16 cellular contexts compared by ENCODE assay signal in the genomic region with DNA sequence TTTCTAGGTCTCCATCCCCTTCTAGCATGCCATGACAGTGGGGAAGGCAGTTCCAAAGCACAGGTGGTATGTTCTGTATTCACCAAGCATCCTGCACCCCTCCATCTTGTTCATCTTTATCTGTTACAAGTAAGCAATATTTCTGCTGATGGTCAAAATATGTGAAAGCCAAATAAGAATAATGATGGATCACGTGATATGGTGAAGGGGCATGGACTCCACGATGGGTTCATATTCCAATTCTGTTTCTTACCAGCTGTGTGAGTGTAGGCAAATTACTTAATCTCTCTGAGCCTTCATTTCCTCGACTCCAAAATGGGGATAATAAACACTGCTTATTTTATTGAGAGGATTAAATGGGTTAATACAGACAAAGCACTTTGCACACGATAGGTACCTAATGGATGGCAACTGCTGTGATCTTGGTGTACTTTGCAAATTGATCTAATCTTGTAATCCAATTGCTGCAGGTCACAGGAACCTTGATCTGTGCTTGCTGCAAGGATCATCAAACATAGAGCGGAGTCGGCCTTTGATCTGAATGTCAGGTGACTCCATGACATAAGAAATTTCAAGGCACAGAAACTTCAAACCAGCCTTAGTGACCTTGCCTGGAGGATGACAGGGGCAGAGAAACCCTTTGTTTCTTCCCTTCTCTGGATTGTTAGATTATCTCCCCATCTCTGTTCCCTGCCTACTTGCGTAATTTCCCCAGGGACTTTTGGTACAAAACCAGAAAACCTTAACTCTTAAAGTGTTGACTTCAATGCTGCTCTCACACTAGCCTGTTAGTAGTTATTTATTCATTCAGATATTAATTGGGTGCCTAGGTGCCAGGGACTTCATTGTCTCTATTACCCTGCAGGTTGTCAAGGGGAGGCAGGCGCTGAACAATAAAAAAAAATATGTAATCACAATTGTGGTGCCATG. TPM values are rescaled to one million over a fixed set of nuclear protein-coding genes. Genes with fewer than 3 reads are reported as not detected.
DNase-seq lines count a peak whose midpoint lies in the region; ATAC-seq, FAIRE-seq and TF ChIP-seq lines count a peak whose summit lies in the region.
"Had no signal": no experiment of that assay in that cellular context is flagged by ENCODE, and none has a peak within 500 bp of the region (broad histone marks: within the 10 kb centered on the region; RNA-seq: fewer than 3 reads in every experiment).

No MANE protein-coding gene starts in this region.

- H3K4me1 ChIP-seq in esophagus squamous epithelium (peaks cover 14 to 85% (median 22%) of the 10 kb centered on the region in 3 donors), small intestine (ENCODE audit: control insufficient read depth in 2 of 2, insufficient read depth in 1 of 2, low read depth in 1 of 2, low read length in 1 of 2) (peaks cover 2 to 4% of the 10 kb centered on the region in 2 donors)

- TF ChIP-seq CTCF in esophagus squamous epithelium (IDR thresholded peaks at IDR 0.05): no peak

- no peak for ATAC-seq in GM21529 (IDR thresholded peaks at IDR 0.05; ENCODE audit: unreplicated experiment)
- no peak for ATAC-seq in GM18517 (IDR thresholded peaks at IDR 0.05; ENCODE audit: unreplicated experiment)
- ATAC-seq: A549 had no signal

- no peaks in the 10 kb centered on the region for H3K9me3 ChIP-seq in esophagus squamous epithelium
- no peaks in the 10 kb centered on the region for H3K9me3 ChIP-seq in small intestine (ENCODE audit: control insufficient read depth, low read depth)
- H3K9me3 ChIP-seq: A549 had no signal

- H3K4me3 Mint-ChIP-seq in T-helper 2 cell treated with Interferon-gamma antibody and Interleukin-4, amounts not matched to agents 5 μg/mL and 100 μg/mL, for 36 hours: no peak overlapping the region
- H3K4me3 Mint-ChIP-seq: nephron progenitor cell had no signal

- no peak for TF ChIP-seq POLR2A in esophagus squamous epithelium (IDR thresholded peaks at IDR 0.05)

- H3K27me3 ChIP-seq in esophagus squamous epithelium: no peaks in the 10 kb centered on the region
- H3K27me3 ChIP-seq in small intestine (ENCODE audit: control insufficient read depth in 2 of 2, insufficient read depth in 2 of 2, low read length in 2 of 2): no peaks in the 10 kb centered on the region

- H3K4me1 Mint-ChIP-seq in T-helper 2 cell treated with Interferon-gamma antibody and Interleukin-4, amounts not matched to agents 5 μg/mL and 100 μg/mL, for 36 hours (ENCODE audit: low read depth): peaks cover 62% of the 10 kb centered on the region

- no peaks in the 10 kb centered on the region for H3K9me3 Mint-ChIP-seq in T-helper 2 cell treated with Interferon-gamma antibody and Interleukin-4, amounts not matched to agents 5 μg/mL and 100 μg/mL, for 36 hours
- H3K9me3 Mint-ChIP-seq: nephron progenitor cell had no signal

- H3K4me3 ChIP-seq in esophagus squamous epithelium (no peak overlapping the region), small intestine (ENCODE audit: low read depth in 1 of 2, low read length in 2 of 2) (no peak overlapping the region)
- H3K4me3 ChIP-seq: A549 had no signal

- 72 to 83% methylated on average over 8 of the region's 8 CpGs for WGBS in esophagus squamous epithelium, 2 donors
- 23 to 59% (median 38%) methylated on average over 8 of the region's 8 CpGs for WGBS in small intestine, 3 donors

- peaks cover 0 to 17% (median 8%) of the 10 kb centered on the region in 3 donors for H3K36me3 ChIP-seq in esophagus squamous epithelium
- no peaks in the 10 kb centered on the region for H3K36me3 ChIP-seq in small intestine (ENCODE audit: control insufficient read depth in 2 of 2, insufficient read depth in 2 of 2, low read length in 2 of 2)

- peak overlapping the region; percentile 51 for H3K27ac Mint-ChIP-seq in T-helper 2 cell treated with Interferon-gamma antibody and Interleukin-4, amounts not matched to agents 5 μg/mL and 100 μg/mL, for 36 hours
- H3K27ac Mint-ChIP-seq: nephron progenitor cell had no signal

- no peak for FAIRE-seq in small intestine (lab: Jason Lieb, UNC)
- FAIRE-seq: A549, bronchial epithelial cell had no signal

- intact Hi-C loops in esophagus squamous epithelium (cut with DNase I): no loop called here

- no peaks in the 10 kb centered on the region for H3K27me3 Mint-ChIP-seq in T-helper 2 cell treated with Interferon-gamma antibody and Interleukin-4, amounts not matched to agents 5 μg/mL and 100 μg/mL, for 36 hours (ENCODE audit: low read depth)

- H3K27ac ChIP-seq in esophagus squamous epithelium (peak overlapping the region in 3 of 4 donors; percentile 29 to 76 (median 76)), small intestine (ENCODE audit: low read depth in 1 of 2, low read length in 1 of 2) (peak overlapping the region in 1 of 2 donors; percentile 1)
- H3K27ac ChIP-seq: A549 had no signal

- DNase-seq in T-helper 2 cell treated with Interferon-gamma antibody and Interleukin-4, amounts not matched to agents 5 μg/mL and 100 μg/mL, for 36 hours (ENCODE audit: low spot score): no peak
- DNase-seq in T-helper 2 cell (no peak), OCI-M1 (lab: John Stamatoyannopoulos, UW) (peak; percentile 42), esophagus squamous epithelium (lab: John Stamatoyannopoulos, UW) (no peak), small intestine (peak; percentile 94), NCI-H2029 treated with DMSO at 0.1 percent for 48 hours (lab: John Stamatoyannopoulos, UW) (no peak)
- DNase-seq: activated CD8-positive, alpha-beta memory T cell treated with anti-CD3 and anti-CD28 coated beads, Interleukin-2, amount 50 U/mL, for 4 hours; DND-41; NCI-H146; nephron progenitor cell; NK-92 treated with Interleukin-12 subunit alpha and Interleukin-12 subunit beta, amount 100 ng/mL, for 24 hours had no signal

- peaks cover 26% of the 10 kb centered on the region for H3K36me3 Mint-ChIP-seq in T-helper 2 cell treated with Interferon-gamma antibody and Interleukin-4, amounts not matched to agents 5 μg/mL and 100 μg/mL, for 36 hours (ENCODE audit: low read depth)

RNA-seq across cellular contexts. Expression of a gene that starts 25.8 kb away (rescaled TPM):
- 10 to 100 TPM; 39.4 to 74.8 (median 51.8) TPM for total RNA-seq in esophagus squamous epithelium
- 10 to 100 TPM; 14.5 to 17.4 (median 15.1) TPM for polyA plus RNA-seq in small intestine

RNA-seq across cellular contexts. Expression of a gene that starts 33.4 kb away (rescaled TPM):
- total RNA-seq in esophagus squamous epithelium: not detected
- polyA plus RNA-seq in small intestine: not detected
- total RNA-seq: bronchial epithelial cell had no signal
- polyA plus RNA-seq: esophagus had no signal

Comparison
In these comparisons a context has a peak if more than half of its experiments do, and no peak if none do; other contexts are left out.
1. DNase-seq: peak in OCI-M1 (single experiment) and small intestine (single experiment); none in T-helper 2 cell treated with Interferon-gamma antibody and Interleukin-4, amounts not matched to agents 5 μg/mL and 100 μg/mL, for 36 hours (single experiment), T-helper 2 cell (0 of 5), esophagus squamous epithelium (single experiment) and NCI-H2029 treated with DMSO at 0.1 percent for 48 hours (single experiment).